7 cellular contexts compared by ENCODE assay signal in the genomic region with DNA sequence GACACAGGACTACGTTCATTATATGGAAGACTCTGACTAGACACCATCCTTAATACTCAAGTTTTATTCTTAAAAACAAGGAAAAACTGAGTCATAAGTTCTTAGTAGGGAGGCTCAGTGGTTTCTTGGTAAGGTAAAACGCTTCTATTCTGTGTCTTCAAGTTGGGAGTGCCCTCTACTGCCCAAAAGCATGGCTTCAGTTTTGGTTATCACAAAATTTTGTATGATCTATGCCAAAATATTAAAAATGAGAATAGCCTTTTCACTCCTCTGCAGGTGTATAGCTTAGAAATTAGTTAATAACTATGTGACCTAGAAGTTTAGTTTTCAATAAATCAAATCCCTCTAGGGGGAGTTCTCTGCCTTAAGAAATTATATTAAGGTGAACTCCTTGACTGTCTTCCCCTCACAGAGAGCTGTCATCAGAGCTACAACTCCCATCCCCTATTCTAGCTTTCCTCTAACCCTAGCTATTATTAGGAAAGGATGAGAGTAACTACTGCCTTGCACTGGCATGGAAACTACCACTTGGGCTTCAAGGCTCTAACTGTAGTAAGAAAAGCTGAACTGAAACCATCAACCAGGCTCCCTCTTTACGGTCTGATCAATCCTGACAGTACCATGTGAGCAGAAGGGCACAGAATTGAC.
A peak's percentile ranks its signal among the peaks of the same experiment; 100 is the strongest.
DNase-seq lines count a peak whose midpoint lies in the region; ATAC-seq and TF ChIP-seq lines count a peak whose summit lies in the region.

No MANE protein-coding gene starts in this region.

- DNase-seq in RKO (ENCODE audit: low spot score) (peak; percentile 11), left colon (no peak), NCI-H187 (lab: John Stamatoyannopoulos, UW) (no peak), NCI-H1436 (lab: John Stamatoyannopoulos, UW) (no peak)
- DNase-seq in stimulated activated CD4-positive, alpha-beta T cell treated with anti-CD3 and anti-CD28 coated beads, Interleukin-2, amount 100 ng/mL, for 48 hours: no peak

- no peaks in the 10 kb centered on the region for H3K36me3 ChIP-seq in HEK293 (ENCODE audit: control insufficient read depth in 2 of 2, insufficient read depth in 1 of 2, low read length in 2 of 2)

- POLR2A ChIA-PET in HEK293 (lab: Yijun Ruan, JAX): no interaction called here

- H3K9me3 ChIP-seq in HEK293 (ENCODE audit: control insufficient read depth, insufficient read depth, low read depth, low read length): no peaks in the 10 kb centered on the region

- no peak overlapping the region for H3K4me3 ChIP-seq in HEK293 (ENCODE audit: low read depth, low read length)

- intact Hi-C loops in left colon (cut with DNase I, micrococcal nuclease): loop anchor here in 1 of 2 donors (10.0 kb wide), 1 partner anchor 193 kb away; a partner anchor contains a TSS

- H3K27ac ChIP-seq in HEK293 (ENCODE audit: extremely low read depth, low read depth, low read length): no peak overlapping the region

- CTCF ChIA-PET in HEK293 (lab: Yijun Ruan, JAX): interaction anchor here (0.6 to 2.0 kb wide), 19 partner anchors 9 to 408 kb away, joined by 3 to 12 read pairs (median 3); no protein-coding TSS in a partner anchor

- TF ChIP-seq CTCF in HEK293 (tag by site-specific recombination; IDR thresholded peaks at IDR 0.05): no peak

- ATAC-seq in GM18508 (IDR thresholded peaks at IDR 0.05; ENCODE audit: insufficient read depth, unreplicated experiment): peak; percentile 85
- ATAC-seq in left colon: peak; percentile 19

- H3K4me1 ChIP-seq in HEK293 (ENCODE audit: control insufficient read depth, insufficient read depth, low read length): peaks cover 3% of the 10 kb centered on the region; the same call in 1 of the 2 replicates

TF ChIP-seq in HEK293, 187 proteins besides CTCF, POLR2A, EP300 and RAD21:
- peak; percentile 21 for TF ChIP-seq ZNF654 (tag by site-specific recombination; IDR thresholded peaks at IDR 0.05; ENCODE audit: low read depth)
- TF ChIP-seq ZNF549 (tag by site-specific recombination; IDR thresholded peaks at IDR 0.05): no peak
TF ChIP-seq in HEK293: peak in this region for 1.
